ENCODE assay signal across 25 cellular contexts in the genomic region with DNA sequence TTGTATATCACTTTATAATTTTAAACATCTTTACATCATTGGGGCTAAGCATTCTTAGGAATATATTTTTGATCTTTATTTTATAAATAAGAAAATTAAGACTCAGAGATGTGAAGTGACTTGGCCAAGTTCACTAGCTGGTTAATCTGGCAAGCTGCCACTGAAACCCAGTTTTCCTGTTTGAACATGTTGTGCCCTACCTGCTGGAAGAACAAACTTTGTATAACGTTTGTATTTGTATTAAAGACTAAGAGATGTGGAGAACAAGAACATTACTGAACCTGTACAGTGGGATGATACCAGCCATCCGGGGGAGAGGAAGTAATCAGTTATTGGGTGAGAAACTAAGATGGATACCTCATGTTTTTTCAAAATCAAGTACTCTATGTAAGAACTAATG.
"Had no signal": no experiment of that assay in that cellular context is flagged by ENCODE, and none has a peak within 500 bp of the region (broad histone marks: within the 10 kb centered on the region; RNA-seq: fewer than 3 reads in every experiment).

No MANE protein-coding gene starts in this region.

- H3K27ac ChIP-seq: lower lobe of right lung, suprapubic skin, tibial artery, upper lobe of right lung had no signal

- H3K27ac Mint-ChIP-seq: activated naive CD4-positive, alpha-beta T cell treated with anti-CD3 and anti-CD28 coated beads, Interleukin-2, amount 10 ng/mL, durations not matched to agents 7 days and 5 days; activated naive CD8-positive, alpha-beta T cell treated with anti-CD3 and anti-CD28 coated beads, Interleukin-2, amount 10 ng/mL, durations not matched to agents 7 days and 5 days; dendritic cell treated with granulocyte-macrophage colony-stimulating factor and Interleukin-4, amounts not matched to agents 40 ng/mL and 50 ng/mL, for 4 days; endodermal cell; stimulated activated naive B cell treated with anti-CD40 and anti-IgM and Interleukin-4, amounts not matched to agents 10 μg/mL and 1 μg/mL and 100 μg/mL, for 72 hours; T-helper 2 cell treated with Interferon-gamma antibody and Interleukin-4, amounts not matched to agents 5 μg/mL and 100 μg/mL, for 36 hours had no signal

- H3K4me3 Mint-ChIP-seq: activated naive CD4-positive, alpha-beta T cell treated with anti-CD3 and anti-CD28 coated beads, Interleukin-2, amount 10 ng/mL, durations not matched to agents 7 days and 5 days; activated naive CD8-positive, alpha-beta T cell treated with anti-CD3 and anti-CD28 coated beads, Interleukin-2, amount 10 ng/mL, durations not matched to agents 7 days and 5 days; central memory CD8-positive, alpha-beta T cell; dendritic cell treated with granulocyte-macrophage colony-stimulating factor and Interleukin-4, amounts not matched to agents 40 ng/mL and 50 ng/mL, for 4 days; endodermal cell; natural killer cell treated with Interleukin-12 subunit alpha and Interleukin-12 subunit beta and Interleukin-15 and Interleukin-18, amount 100 ng/mL, for 72 hours; stimulated activated naive B cell treated with anti-CD40 and anti-IgM and Interleukin-4, amounts not matched to agents 10 μg/mL and 1 μg/mL and 100 μg/mL, for 72 hours; T-helper 2 cell treated with Interferon-gamma antibody and Interleukin-4, amounts not matched to agents 5 μg/mL and 100 μg/mL, for 36 hours had no signal

- DNase-seq: activated CD4-positive, alpha-beta T cell treated with anti-CD3 and anti-CD28 coated beads for 4 hours; activated CD4-positive, alpha-beta T cell treated with anti-CD3 and anti-CD28 coated beads, Interleukin-2, amount 50 U/mL, for 48 hours; activated CD8-positive, alpha-beta memory T cell treated with anti-CD3 and anti-CD28 coated beads for 24 hours; activated effector memory CD4-positive, alpha-beta T cell treated with anti-CD3 and anti-CD28 coated beads, Interleukin-2, amount 50 U/mL, for 16 hours; activated naive CD4-positive, alpha-beta T cell treated with anti-CD3 and anti-CD28 coated beads, Interleukin-2, amount 10 ng/mL, durations not matched to agents 7 days and 5 days; activated naive CD8-positive, alpha-beta T cell treated with anti-CD3 and anti-CD28 coated beads, Interleukin-2, amount 10 ng/mL, durations not matched to agents 7 days and 5 days; amygdala; endodermal cell; kidney glomerular epithelial cell; lower lobe of right lung; mesendoderm; right cardiac atrium; stimulated activated CD4-positive, alpha-beta T cell treated with anti-CD3 and anti-CD28 coated beads, Interleukin-15, amount 100 ng/mL, for 24 hours; stimulated activated CD4-positive, alpha-beta T cell treated with anti-CD3 and anti-CD28 coated beads, Interleukin-2, amount 100 ng/mL, for 24 hours; stimulated activated naive B cell treated with anti-CD40 and anti-IgM and Interleukin-4, amounts not matched to agents 10 μg/mL and 1 μg/mL and 100 μg/mL, for 72 hours; tibial artery; upper lobe of right lung had no signal

- H3K27me3 ChIP-seq: suprapubic skin, tibial artery, upper lobe of right lung had no signal

- H3K9me3 ChIP-seq: lower lobe of right lung, mucosa of descending colon, suprapubic skin, tibial artery, upper lobe of right lung had no signal

- H3K27me3 Mint-ChIP-seq: activated naive CD4-positive, alpha-beta T cell treated with anti-CD3 and anti-CD28 coated beads, Interleukin-2, amount 10 ng/mL, durations not matched to agents 7 days and 5 days; dendritic cell treated with granulocyte-macrophage colony-stimulating factor and Interleukin-4, amounts not matched to agents 40 ng/mL and 50 ng/mL, for 4 days; stimulated activated naive B cell treated with anti-CD40 and anti-IgM and Interleukin-4, amounts not matched to agents 10 μg/mL and 1 μg/mL and 100 μg/mL, for 72 hours had no signal

- H3K4me3 ChIP-seq: lower lobe of right lung, mucosa of descending colon, suprapubic skin, tibial artery, upper lobe of right lung had no signal

- H3K4me1 ChIP-seq: tibial artery had no signal

- ATAC-seq: left lobe of liver; lower lobe of right lung; mucosa of descending colon; natural killer cell treated with Interleukin-12 subunit alpha and Interleukin-12 subunit beta and Interleukin-15 and Interleukin-18, amount 100 ng/mL, for 72 hours; right cardiac atrium; stimulated activated naive B cell treated with anti-CD40 and anti-IgM and Interleukin-4, amounts not matched to agents 10 μg/mL and 1 μg/mL and 100 μg/mL, for 72 hours had no signal

- H3K36me3 ChIP-seq: lower lobe of right lung, suprapubic skin, tibial artery, upper lobe of right lung had no signal

- H3K4me1 Mint-ChIP-seq: activated naive CD4-positive, alpha-beta T cell treated with anti-CD3 and anti-CD28 coated beads, Interleukin-2, amount 10 ng/mL, durations not matched to agents 7 days and 5 days; activated naive CD8-positive, alpha-beta T cell treated with anti-CD3 and anti-CD28 coated beads, Interleukin-2, amount 10 ng/mL, durations not matched to agents 7 days and 5 days; central memory CD8-positive, alpha-beta T cell; stimulated activated naive B cell treated with anti-CD40 and anti-IgM and Interleukin-4, amounts not matched to agents 10 μg/mL and 1 μg/mL and 100 μg/mL, for 72 hours had no signal

- H3K36me3 Mint-ChIP-seq: activated naive CD4-positive, alpha-beta T cell treated with anti-CD3 and anti-CD28 coated beads, Interleukin-2, amount 10 ng/mL, durations not matched to agents 7 days and 5 days; activated naive CD8-positive, alpha-beta T cell treated with anti-CD3 and anti-CD28 coated beads, Interleukin-2, amount 10 ng/mL, durations not matched to agents 7 days and 5 days; natural killer cell treated with Interleukin-12 subunit alpha and Interleukin-12 subunit beta and Interleukin-15 and Interleukin-18, amount 100 ng/mL, for 72 hours; stimulated activated naive B cell treated with anti-CD40 and anti-IgM and Interleukin-4, amounts not matched to agents 10 μg/mL and 1 μg/mL and 100 μg/mL, for 72 hours had no signal

- H3K9me3 Mint-ChIP-seq: activated naive CD4-positive, alpha-beta T cell treated with anti-CD3 and anti-CD28 coated beads, Interleukin-2, amount 10 ng/mL, durations not matched to agents 7 days and 5 days; activated naive CD8-positive, alpha-beta T cell treated with anti-CD3 and anti-CD28 coated beads, Interleukin-2, amount 10 ng/mL, durations not matched to agents 7 days and 5 days; central memory CD8-positive, alpha-beta T cell; dendritic cell treated with granulocyte-macrophage colony-stimulating factor and Interleukin-4, amounts not matched to agents 40 ng/mL and 50 ng/mL, for 4 days; natural killer cell treated with Interleukin-12 subunit alpha and Interleukin-12 subunit beta and Interleukin-15 and Interleukin-18, amount 100 ng/mL, for 72 hours; stimulated activated naive B cell treated with anti-CD40 and anti-IgM and Interleukin-4, amounts not matched to agents 10 μg/mL and 1 μg/mL and 100 μg/mL, for 72 hours; T-helper 2 cell treated with Interferon-gamma antibody and Interleukin-4, amounts not matched to agents 5 μg/mL and 100 μg/mL, for 36 hours had no signal

- FAIRE-seq: frontal cortex had no signal
